In the genomic region with DNA sequence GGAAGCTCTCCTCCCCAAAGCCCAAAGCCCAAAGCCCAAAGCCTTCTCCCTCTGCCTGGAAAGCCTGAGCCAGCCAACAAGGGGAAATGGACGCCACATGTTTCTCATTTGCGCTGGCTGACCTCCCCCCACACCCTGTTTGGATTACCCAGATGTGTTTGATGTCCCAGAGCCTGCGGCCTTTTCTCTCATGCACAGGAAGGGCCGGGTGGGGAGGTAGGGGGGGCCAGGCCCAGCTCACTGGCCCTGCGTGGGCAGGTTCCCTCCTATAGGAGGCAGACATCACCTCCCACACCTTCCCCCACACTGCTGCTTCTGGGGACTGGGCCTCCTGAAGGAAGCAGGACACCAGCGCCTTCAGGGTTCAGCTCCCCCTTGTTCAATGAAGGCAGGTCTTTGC, we compare ENCODE assay signal across 12 cellular contexts.
DNase-seq lines count a peak whose midpoint lies in the region; ATAC-seq, FAIRE-seq and TF ChIP-seq lines count a peak whose summit lies in the region.
"Had no signal": no experiment of that assay in that cellular context is flagged by ENCODE, and none has a peak within 500 bp of the region (broad histone marks: within the 10 kb centered on the region; RNA-seq: fewer than 3 reads in every experiment).

No MANE protein-coding gene starts in this region.

- 53 to 65% (median 61%) methylated on average over 5 to 6 of the region's 6 CpGs; no CpG with 5 or more reads in 1 of the 4 donors for WGBS in heart left ventricle, 4 donors
- 74% methylated on average over 6 of the region's 6 CpGs; no CpG with 5 or more reads in 1 of the 2 donors for WGBS in transverse colon (ENCODE audit: low coverage in 1 of 2), 2 donors

- H3K79me2 ChIP-seq in astrocyte (ENCODE audit: insufficient read depth, low read length) = peaks cover 99% of the 10 kb centered on the region

- ATAC-seq in heart left ventricle = peak in 3 of 4 donors; percentile 10 to 55 (median 35)
- no peak for ATAC-seq in GM18498 (IDR thresholded peaks at IDR 0.05; ENCODE audit: unreplicated experiment)
- no peak for ATAC-seq in gastrocnemius medialis

- H3K27me3 Mint-ChIP-seq in astrocyte (ENCODE audit: low read depth, unreplicated experiment) = peaks cover 4% of the 10 kb centered on the region

- no peaks in the 10 kb centered on the region for H3K27me3 ChIP-seq in astrocyte (ENCODE audit: insufficient read depth, low read length)
- no peaks in the 10 kb centered on the region for H3K27me3 ChIP-seq in heart left ventricle
- H3K27me3 ChIP-seq in transverse colon = no peaks in the 10 kb centered on the region
- peaks cover 5 to 7% (median 5%) of the 10 kb centered on the region in 3 donors for H3K27me3 ChIP-seq in gastrocnemius medialis
- H3K27me3 ChIP-seq: ovary had no signal

- no peak overlapping the region for H3K4me3 Mint-ChIP-seq in astrocyte (ENCODE audit: unreplicated experiment)

- no peak for TF ChIP-seq POLR2A in heart left ventricle (IDR thresholded peaks at IDR 0.05)
- TF ChIP-seq POLR2A in transverse colon (IDR thresholded peaks at IDR 0.05) = no peak
- TF ChIP-seq POLR2A in gastrocnemius medialis (IDR thresholded peaks at IDR 0.05) = no peak

- H3K36me3 Mint-ChIP-seq in astrocyte (ENCODE audit: low read depth, unreplicated experiment) = peaks cover 22% of the 10 kb centered on the region

- H3K9me3 ChIP-seq in astrocyte (ENCODE audit: insufficient read depth, low read depth, low read length) (no peaks in the 10 kb centered on the region), heart left ventricle (no peaks in the 10 kb centered on the region), transverse colon (no peaks in the 10 kb centered on the region), gastrocnemius medialis (no peaks in the 10 kb centered on the region)
- H3K9me3 ChIP-seq: ovary had no signal

- peak; percentile 5 for TF ChIP-seq CTCF in astrocyte (IDR thresholded peaks at IDR 0.05; ENCODE audit: insufficient read depth, low read depth, low read length)
- peak in 2 of 12 donors; percentile 7 to 12 for TF ChIP-seq CTCF in heart left ventricle (IDR thresholded peaks at IDR 0.05)
- TF ChIP-seq CTCF in transverse colon (IDR thresholded peaks at IDR 0.05) = no peak
- TF ChIP-seq CTCF in gastrocnemius medialis (IDR thresholded peaks at IDR 0.05 in 4 of 5, conservative IDR thresholded peaks at IDR 0.05 in 1 of 5) = no peak

- TF ChIP-seq EP300 in transverse colon (IDR thresholded peaks at IDR 0.05; ENCODE audit: low read depth) = no peak

- intact Hi-C loops in heart left ventricle (cut with DNase I) (no loop called here), transverse colon (cut with DNase I; ENCODE audit: low total_unique reads) (no loop called here), head of caudate nucleus (cut with DNase I) (loop anchor here (10.0 kb wide), 1 partner anchor 90 kb away; no protein-coding TSS in a partner anchor), gastrocnemius medialis (cut with DNase I; ENCODE audit: low total_unique reads) (no loop called here)

- H4K20me1 ChIP-seq in astrocyte (ENCODE audit: insufficient read depth, low read length) = peaks cover 99% of the 10 kb centered on the region

- H3K27ac ChIP-seq in astrocyte (ENCODE audit: low read depth, low read length) = peak overlapping the region; percentile 14
- H3K27ac ChIP-seq in heart left ventricle = peak overlapping the region in 6 of 12 donors; percentile 3 to 46 (median 22)
- H3K27ac ChIP-seq in transverse colon = peak overlapping the region in 3 of 4 donors; percentile 50 to 73 (median 69)
- H3K27ac ChIP-seq in gastrocnemius medialis = peak overlapping the region in 1 of 4 donors; percentile 18
- H3K27ac ChIP-seq: ovary had no signal

- H3K4me1 ChIP-seq in astrocyte (ENCODE audit: insufficient read depth, low read length) = peaks cover 57% of the 10 kb centered on the region
- peaks cover 4 to 91% (median 64%) of the 10 kb centered on the region in 12 donors for H3K4me1 ChIP-seq in heart left ventricle
- H3K4me1 ChIP-seq in transverse colon = peaks cover 20 to 42% (median 27%) of the 10 kb centered on the region in 4 donors
- peaks cover 11 to 12% of the 10 kb centered on the region in 2 donors for H3K4me1 ChIP-seq in gastrocnemius medialis

- no peak overlapping the region for H3K4me3 ChIP-seq in astrocyte (ENCODE audit: insufficient read depth, low read depth, low read length)
- no peak overlapping the region for H3K4me3 ChIP-seq in heart left ventricle
- no peak overlapping the region for H3K4me3 ChIP-seq in transverse colon
- H3K4me3 ChIP-seq in gastrocnemius medialis = no peak overlapping the region
- H3K4me3 ChIP-seq: ovary had no signal

- H3K9me3 Mint-ChIP-seq in astrocyte (ENCODE audit: unreplicated experiment) = no peaks in the 10 kb centered on the region

- no peak overlapping the region for H3K27ac Mint-ChIP-seq in astrocyte (ENCODE audit: unreplicated experiment)

- H3K36me3 ChIP-seq in astrocyte (ENCODE audit: insufficient read depth, low read length) = no peaks in the 10 kb centered on the region
- H3K36me3 ChIP-seq in heart left ventricle = peaks cover 0 to 14% (median 0%) of the 10 kb centered on the region in 9 donors
- H3K36me3 ChIP-seq in transverse colon = no peaks in the 10 kb centered on the region
- no peaks in the 10 kb centered on the region for H3K36me3 ChIP-seq in gastrocnemius medialis
- H3K36me3 ChIP-seq: ovary had no signal

- in situ Hi-C loops in transverse colon (cut with MboI; ENCODE audit: low pct_ligation_motif_present in 1 of 4, low pct_unique_long_range_greater_than_20kb in 1 of 4, low sequenced_read_pairs in 3 of 4) (no loop called here), gastrocnemius medialis (cut with MboI; ENCODE audit: low sequenced_read_pairs in 4 of 4) (no loop called here)

- FAIRE-seq in astrocyte (lab: Jason Lieb, UNC) = no peak

- H3K4me1 Mint-ChIP-seq in astrocyte (ENCODE audit: low read depth, unreplicated experiment) = peaks cover 19% of the 10 kb centered on the region

- no peak overlapping the region for H3K9ac ChIP-seq in astrocyte (ENCODE audit: low read length)

- H3K4me2 ChIP-seq in astrocyte (ENCODE audit: low read length) = peak overlapping the region; percentile 66

- DNase-seq in H4 (ENCODE audit: low spot score) (peak; percentile 84), astrocyte (ENCODE audit: low read depth) (peak; percentile 78), heart left ventricle (peak in 4 of 5 donors; percentile 38 to 48 (median 40)), transverse colon (no peak), head of caudate nucleus (no peak), gastrocnemius medialis (no peak)
- DNase-seq: anterior cingulate cortex, erythroblast, MV-4-11, NCI-H510A had no signal

- no peak overlapping the region for H2AFZ ChIP-seq in astrocyte (ENCODE audit: low read depth, low read length)

Comparison
In these comparisons a context has a peak if more than half of its experiments do, and no peak if none do; other contexts are left out.
1. DNase-seq: peak in H4 (single experiment), astrocyte (single experiment) and heart left ventricle (4 of 5); none in transverse colon (single experiment), head of caudate nucleus (0 of 42) and gastrocnemius medialis (0 of 2).
2. ATAC-seq: peak in heart left ventricle (3 of 4); none in GM18498 (single experiment) and gastrocnemius medialis (0 of 2).